ENCODE assay signal across 18 cellular contexts in genomic region chr20:52896348-52896747, GRCh38.
A peak's percentile ranks its signal among the peaks of the same experiment; 100 is the strongest.
DNase-seq lines count a peak whose midpoint lies in the region; TF ChIP-seq lines count a peak whose summit lies in the region.
"Had no signal": no experiment of that assay in that cellular context is flagged by ENCODE, and none has a peak within 500 bp of the region (broad histone marks: within the 10 kb centered on the region; RNA-seq: fewer than 3 reads in every experiment).

No MANE protein-coding gene starts in this region.

- H3K4me3 ChIP-seq in OCI-LY7 (ENCODE audit: low read depth, low read length, poor library complexity, severe bottlenecking) (no peak overlapping the region), mammary epithelial cell (replicated peaks in 1 of 3; ENCODE audit: insufficient read depth in 1 of 3, low read depth in 2 of 3, low read length in 3 of 3) (no peak overlapping the region), SK-N-SH (ENCODE audit: low read depth in 2 of 2, low read length in 1 of 2) (no peak overlapping the region)
- H3K4me3 ChIP-seq: BLaER1 treated with 17β-estradiol and CSF1 and Interleukin-3, amounts not matched to agents 10 nM and 100 nM had no signal

- intact Hi-C loops in OCI-LY7 (cut with micrococcal nuclease; ENCODE audit: unreplicated experiment) (no loop called here), mammary epithelial cell (cut with micrococcal nuclease) (no loop called here)

- CTCF ChIA-PET in OCI-LY7 (lab: Charles Lee; ENCODE audit: unreplicated experiment) (no interaction called here), mammary epithelial cell (lab: Charles Lee; ENCODE audit: low non-redundant PET) (no interaction called here), SK-N-SH (lab: Yijun Ruan, JAX) (interaction anchor here (1.6 kb wide), 1 partner anchor 8 kb away, joined by 6 read pairs; no protein-coding TSS in a partner anchor)

- peak overlapping the region; percentile 75 for H2AFZ ChIP-seq in OCI-LY7 (ENCODE audit: low read length)
- peak overlapping the region; percentile 83 for H2AFZ ChIP-seq in mammary epithelial cell (ENCODE audit: low read depth, low read length)
- H2AFZ ChIP-seq in SK-N-SH (ENCODE audit: low read depth) = no peak overlapping the region

- DNase-seq in NOMO-1 treated with DMSO at 0.1 percent for 48 hours (lab: John Stamatoyannopoulos, UW; ENCODE audit: unreplicated experiment) (peak; percentile 24), NOMO-1 treated with dmso at 0.1 percent for 144 hours (lab: John Stamatoyannopoulos, UW; ENCODE audit: unreplicated experiment) (no peak), OCI-LY7 (ENCODE audit: low spot score) (peak; percentile 39), mammary epithelial cell (no peak), type B pancreatic cell (ENCODE audit: extremely low spot score, unreplicated experiment) (no peak), SK-N-SH (no peak), Ammon's horn (ENCODE audit: low spot score) (no peak)
- no peak for DNase-seq in stimulated activated naive CD4-positive, alpha-beta T cell (lab: John Stamatoyannopoulos, UW)
- DNase-seq: EL, HCEC 1CT, IMR-90, NCI-H146, NCI-H2107, NCI-H345, NCI-H69, SIG-M5 had no signal

- peak overlapping the region; percentile 35 for H3K4me3 Mint-ChIP-seq in type B pancreatic cell

- H3K27me3 Mint-ChIP-seq in type B pancreatic cell = peaks cover 10% of the 10 kb centered on the region

- H3F3A ChIP-seq in SK-N-SH (replicated peaks; ENCODE audit: insufficient read depth) = no peaks in the 10 kb centered on the region

- peak overlapping the region; percentile 30 for H3K27ac Mint-ChIP-seq in type B pancreatic cell

- H3K9me3 ChIP-seq in OCI-LY7 (ENCODE audit: low read length) (0 out of 2 replicates have a peak, but pooled peaks cover 5% of the 10 kb centered on the region), mammary epithelial cell (replicated peaks; ENCODE audit: insufficient read depth, low read length) (no peaks in the 10 kb centered on the region), SK-N-SH (no peaks in the 10 kb centered on the region)
- H3K9me3 ChIP-seq: BLaER1 treated with 17β-estradiol and CSF1 and Interleukin-3, amounts not matched to agents 10 nM and 100 nM had no signal

- POLR2A ChIA-PET in OCI-LY7 (lab: Charles Lee) (no interaction called here), SK-N-SH (lab: Yijun Ruan, JAX) (no interaction called here)

- WGBS in mammary epithelial cell (ENCODE audit: low coverage, missing lambda C conversion rate) = 28% methylated on average over 3 of the region's 3 CpGs
- WGBS in SK-N-SH (ENCODE audit: low lambda C conversion rate) = 42% methylated on average over 3 of the region's 3 CpGs

- H4K20me1 ChIP-seq in OCI-LY7 (ENCODE audit: insufficient read depth, low read length) (no peaks in the 10 kb centered on the region), mammary epithelial cell (ENCODE audit: insufficient read depth, low read length) (no peaks in the 10 kb centered on the region), SK-N-SH (ENCODE audit: insufficient read depth) (no peaks in the 10 kb centered on the region)
- H4K20me1 ChIP-seq: BLaER1 treated with 17β-estradiol and CSF1 and Interleukin-3, amounts not matched to agents 10 nM and 100 nM had no signal

- BruUV-seq in OCI-LY7 (replicated peaks; lab: Mats Ljungman, UMichigan) = no TSS peak
- no TSS peak for BruUV-seq in mammary epithelial cell (replicated peaks; lab: Mats Ljungman, UMichigan)

- in situ Hi-C loops in mammary epithelial cell (cut with MboI; ENCODE audit: low sequenced_read_pairs in 2 of 2) = no loop called here

- no peak overlapping the region for H3K27ac ChIP-seq in OCI-LY7 (ENCODE audit: low read depth, low read length, poor library complexity, severe bottlenecking)
- H3K27ac ChIP-seq in mammary epithelial cell (ENCODE audit: insufficient read depth, low read depth, low read length) = no peak overlapping the region
- no peak overlapping the region for H3K27ac ChIP-seq in SK-N-SH (ENCODE audit: low read depth in 2 of 2, low read length in 1 of 2)
- H3K27ac ChIP-seq: 22Rv1; BLaER1 treated with 17β-estradiol and CSF1 and Interleukin-3, amounts not matched to agents 10 nM and 100 nM had no signal

- no peak for TF ChIP-seq EP300 in SK-N-SH (IDR thresholded peaks at IDR 0.05; ENCODE audit: borderline replicate concordance in 1 of 2, low read depth in 1 of 2, low read length in 1 of 2)

- H3K79me2 ChIP-seq in OCI-LY7 (ENCODE audit: insufficient read depth, low read depth, low read length) = no peaks in the 10 kb centered on the region
- H3K79me2 ChIP-seq in mammary epithelial cell (ENCODE audit: insufficient read depth, low read length) = no peaks in the 10 kb centered on the region
- no peaks in the 10 kb centered on the region for H3K79me2 ChIP-seq in SK-N-SH (ENCODE audit: insufficient read depth)

- H3K36me3 ChIP-seq in OCI-LY7 (ENCODE audit: insufficient read depth, low read length) (no peaks in the 10 kb centered on the region), mammary epithelial cell (ENCODE audit: insufficient read depth, low read length) (no peaks in the 10 kb centered on the region), SK-N-SH (replicated peaks in 1 of 2; ENCODE audit: control insufficient read depth in 1 of 2, insufficient read depth in 2 of 2, low read length in 1 of 2) (no peaks in the 10 kb centered on the region)
- H3K36me3 ChIP-seq: BLaER1 treated with 17β-estradiol and CSF1 and Interleukin-3, amounts not matched to agents 10 nM and 100 nM had no signal

- H3K27me3 ChIP-seq in mammary epithelial cell (ENCODE audit: insufficient read depth, low read length) = no peaks in the 10 kb centered on the region
- H3K27me3 ChIP-seq in SK-N-SH (ENCODE audit: insufficient read depth) = no peaks in the 10 kb centered on the region
- H3K27me3 ChIP-seq: BLaER1 treated with 17β-estradiol and CSF1 and Interleukin-3, amounts not matched to agents 10 nM and 100 nM had no signal

- H3K36me3 Mint-ChIP-seq in type B pancreatic cell = no peaks in the 10 kb centered on the region

- no peaks in the 10 kb centered on the region for H3K9me2 ChIP-seq in OCI-LY7 (ENCODE audit: insufficient read depth, low read length)
- H3K9me2 ChIP-seq in SK-N-SH = no peaks in the 10 kb centered on the region

- peaks cover 28% of the 10 kb centered on the region for H3K4me1 Mint-ChIP-seq in type B pancreatic cell (ENCODE audit: unreplicated experiment)

- H3K9me3 Mint-ChIP-seq in type B pancreatic cell = peaks cover 7% of the 10 kb centered on the region

- TF ChIP-seq CTCF in OCI-LY7 (conservative IDR thresholded peaks at IDR 0.05; ENCODE audit: low read length) (no peak), mammary epithelial cell (conservative IDR thresholded peaks at IDR 0.05 in 1 of 2, IDR thresholded peaks at IDR 0.05 in 1 of 2; ENCODE audit: extremely low read depth in 1 of 2, insufficient read depth in 1 of 2, low read depth in 1 of 2, low read length in 2 of 2) (no peak), type B pancreatic cell (conservative IDR thresholded peaks at IDR 0.05) (no peak), SK-N-SH (IDR thresholded peaks at IDR 0.05) (no peak)

- H3K9ac ChIP-seq in mammary epithelial cell (ENCODE audit: insufficient read depth, low read length) = no peak overlapping the region
- no peak overlapping the region for H3K9ac ChIP-seq in SK-N-SH
- H3K9ac ChIP-seq: BLaER1 treated with 17β-estradiol and CSF1 and Interleukin-3, amounts not matched to agents 10 nM and 100 nM had no signal

- H3K4me2 ChIP-seq in OCI-LY7 (ENCODE audit: low read length) (peak overlapping the region; percentile 24; the same call in 1 of the 2 replicates), mammary epithelial cell (ENCODE audit: insufficient read depth, low read depth, low read length) (no peak overlapping the region), SK-N-SH (no peak overlapping the region)
- H3K4me2 ChIP-seq: BLaER1 treated with 17β-estradiol and CSF1 and Interleukin-3, amounts not matched to agents 10 nM and 100 nM had no signal

- no peak for TF ChIP-seq RAD21 in SK-N-SH (IDR thresholded peaks at IDR 0.05; ENCODE audit: low read length)

- H3K4me1 ChIP-seq in OCI-LY7 (ENCODE audit: insufficient read depth, low read length, poor library complexity, severe bottlenecking) (peaks cover 4% of the 10 kb centered on the region), mammary epithelial cell (ENCODE audit: insufficient read depth, low read length) (peaks cover 5% of the 10 kb centered on the region), SK-N-SH (ENCODE audit: control insufficient read depth in 1 of 2, insufficient read depth in 2 of 2, low read depth in 1 of 2, low read length in 1 of 2) (peaks cover 0 to 13% of the 10 kb centered on the region in 2 experiments; a peak in 1 of 4 replicates)
- H3K4me1 ChIP-seq: BLaER1 treated with 17β-estradiol and CSF1 and Interleukin-3, amounts not matched to agents 10 nM and 100 nM had no signal

- dilution Hi-C loops in mammary epithelial cell (cut with HindIII; ENCODE audit: low sequenced_read_pairs) = loop anchor here (25.0 kb wide), 1 partner anchor 91 kb away; no protein-coding TSS in a partner anchor

TF ChIP-seq in SK-N-SH, 30 proteins besides CTCF, POLR2A, EP300 and RAD21 (continues in another document):
- no peak for TF ChIP-seq MAX (IDR thresholded peaks at IDR 0.05; ENCODE audit: low read depth)
- TF ChIP-seq POLR2AphosphoS5 (IDR thresholded peaks at IDR 0.05; ENCODE audit: low read depth, low read length) = no peak
- no peak for TF ChIP-seq TAF1 (IDR thresholded peaks at IDR 0.05; ENCODE audit: borderline replicate concordance, low read depth, low read length)
- no peak for TF ChIP-seq USF2 (IDR thresholded peaks at IDR 0.05; ENCODE audit: borderline replicate concordance, low read depth, low read length)
- no peak for TF ChIP-seq ELF1 (IDR thresholded peaks at IDR 0.05)
- TF ChIP-seq PBX3 (IDR thresholded peaks at IDR 0.05) = no peak
- no peak for TF ChIP-seq RXRA (IDR thresholded peaks at IDR 0.05; ENCODE audit: borderline replicate concordance, low read depth)

Comparison
In these comparisons a context has a peak if more than half of its experiments do, and no peak if none do; other contexts are left out.
1. DNase-seq: peak in NOMO-1 treated with DMSO at 0.1 percent for 48 hours (single experiment) and OCI-LY7 (single experiment); none in NOMO-1 treated with dmso at 0.1 percent for 144 hours (single experiment), mammary epithelial cell (single experiment), type B pancreatic cell (single experiment), SK-N-SH (single experiment), Ammon's horn (single experiment) and stimulated activated naive CD4-positive, alpha-beta T cell (0 of 6).